8 cellular contexts compared by ENCODE assay signal in the genomic region with DNA sequence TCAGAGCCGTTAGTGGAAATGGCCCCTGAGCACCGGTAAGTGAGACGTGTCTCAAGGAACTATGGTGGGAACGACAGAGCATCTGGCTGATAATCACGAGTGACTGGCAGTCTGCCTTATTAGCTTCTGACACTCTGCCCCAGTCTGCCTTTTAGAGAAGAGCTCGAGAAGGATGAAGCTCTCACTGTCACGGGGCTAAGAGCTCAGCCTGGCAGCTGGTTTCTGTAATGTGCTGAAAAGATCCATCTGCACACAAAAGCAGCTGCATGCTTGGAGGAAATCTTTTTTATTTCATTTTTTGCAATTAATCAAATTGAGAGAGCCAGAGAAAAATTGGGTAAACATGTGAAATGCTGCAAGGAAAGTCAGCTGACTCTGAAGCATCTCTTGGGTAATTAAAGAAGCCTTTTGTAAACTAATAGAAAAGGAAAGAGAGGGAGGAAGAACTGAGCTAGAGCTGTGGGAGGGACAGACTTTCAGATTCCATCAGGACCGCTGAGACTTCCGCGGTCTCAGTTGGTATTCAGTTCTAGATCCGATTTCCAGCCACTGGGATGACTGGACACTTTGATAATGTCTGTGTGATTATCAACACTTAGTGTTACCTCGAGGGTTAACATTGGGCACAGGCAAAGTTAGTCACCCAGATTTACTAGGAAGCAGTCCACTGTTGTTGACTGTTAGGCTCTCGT. TPM values are rescaled to one million over a fixed set of nuclear protein-coding genes. Genes with fewer than 3 reads are reported as not detected.
DNase-seq lines count a peak whose midpoint lies in the region; ATAC-seq and TF ChIP-seq lines count a peak whose summit lies in the region.

No MANE protein-coding gene starts in this region.

- no peak for TF ChIP-seq POLR2A in gastroesophageal sphincter (IDR thresholded peaks at IDR 0.05)

- peaks cover 0 to 3% (median 0%) of the 10 kb centered on the region in 7 donors for H3K9me3 Mint-ChIP-seq in CD4-positive, CD25-positive, alpha-beta regulatory T cell

- no peaks in the 10 kb centered on the region for H3K27me3 ChIP-seq in CD4-positive, CD25-positive, alpha-beta regulatory T cell (ENCODE audit: control insufficient read depth, insufficient read depth, low read length)
- no peaks in the 10 kb centered on the region for H3K27me3 ChIP-seq in gastroesophageal sphincter

- peaks cover 4% of the 10 kb centered on the region for H3K27me3 Mint-ChIP-seq in CD4-positive, CD25-positive, alpha-beta regulatory T cell

- peak overlapping the region; percentile 86 for H3K27ac ChIP-seq in CD4-positive, CD25-positive, alpha-beta regulatory T cell (ENCODE audit: insufficient read depth, low read length, poor library complexity, severe bottlenecking)
- peak overlapping the region; percentile 94 for H3K27ac ChIP-seq in VCaP
- peak overlapping the region; percentile 11 to 76 (median 66) for H3K27ac ChIP-seq in gastroesophageal sphincter

- H3K4me3 Mint-ChIP-seq in CD4-positive, CD25-positive, alpha-beta regulatory T cell = peak overlapping the region; percentile 53 to 83 (median 62)

- no peaks in the 10 kb centered on the region for H3K9me3 ChIP-seq in CD4-positive, CD25-positive, alpha-beta regulatory T cell (ENCODE audit: control insufficient read depth in 2 of 2, low read length in 2 of 2)
- no peaks in the 10 kb centered on the region for H3K9me3 ChIP-seq in gastroesophageal sphincter

- ATAC-seq in CD4-positive, CD25-positive, alpha-beta regulatory T cell (ENCODE audit: low read depth in 2 of 2) = peak; percentile 37 to 50
- peak; percentile 54 for ATAC-seq in GM19025 (IDR thresholded peaks at IDR 0.05; ENCODE audit: low read depth, unreplicated experiment)
- ATAC-seq in HG03280 (IDR thresholded peaks at IDR 0.05; ENCODE audit: unreplicated experiment) = peak; percentile 61
- ATAC-seq in gastroesophageal sphincter = peak; percentile 84

- TF ChIP-seq CTCF in VCaP (conservative IDR thresholded peaks at IDR 0.05) (no peak), gastroesophageal sphincter (IDR thresholded peaks at IDR 0.05) (no peak)

- H3K4me3 ChIP-seq in CD4-positive, CD25-positive, alpha-beta regulatory T cell (ENCODE audit: low read depth, low read length) = peak overlapping the region; percentile 71
- H3K4me3 ChIP-seq in gastroesophageal sphincter = peak overlapping the region in 1 of 2 donors; percentile 11

- peaks cover 38% of the 10 kb centered on the region for H3K36me3 ChIP-seq in CD4-positive, CD25-positive, alpha-beta regulatory T cell (ENCODE audit: control insufficient read depth, insufficient read depth, low read length)
- H3K36me3 ChIP-seq in gastroesophageal sphincter = no peaks in the 10 kb centered on the region

- TF ChIP-seq EP300 in gastroesophageal sphincter (IDR thresholded peaks at IDR 0.05) = no peak

- WGBS in gastroesophageal sphincter (ENCODE audit: low coverage in 1 of 2), 2 donors = 6 to 8% methylated on average over 11 to 12 of the region's 13 CpGs

- peaks cover 72% of the 10 kb centered on the region for H3K4me1 ChIP-seq in CD4-positive, CD25-positive, alpha-beta regulatory T cell (ENCODE audit: control insufficient read depth, insufficient read depth, low read length, poor library complexity, severe bottlenecking)
- peaks cover 0 to 48% (median 18%) of the 10 kb centered on the region in 3 donors for H3K4me1 ChIP-seq in gastroesophageal sphincter

- H3K4me1 Mint-ChIP-seq in CD4-positive, CD25-positive, alpha-beta regulatory T cell = peaks cover 38 to 97% (median 75%) of the 10 kb centered on the region in 4 donors

- DNase-seq in CD4-positive, CD25-positive, alpha-beta regulatory T cell = peak in 1 of 3 donors; percentile 39
- DNase-seq in retina = peak; percentile 61
- DNase-seq in Kasumi-1 (lab: John Stamatoyannopoulos, UW) = no peak
- no peak for DNase-seq in HT-29 (ENCODE audit: low spot score)

- peaks cover 33% of the 10 kb centered on the region for H3K36me3 Mint-ChIP-seq in CD4-positive, CD25-positive, alpha-beta regulatory T cell

- peak overlapping the region; percentile 94 to 98 (median 98) for H3K27ac Mint-ChIP-seq in CD4-positive, CD25-positive, alpha-beta regulatory T cell

RNA-seq across cellular contexts. Expression of a gene that starts 24.4 kb away (rescaled TPM):
- total RNA-seq in CD4-positive, CD25-positive, alpha-beta regulatory T cell = 172 TPM
- 100 to 1,000 TPM; 134 to 145 (median 141) TPM for polyA plus RNA-seq in CD4-positive, CD25-positive, alpha-beta regulatory T cell
- total RNA-seq in gastroesophageal sphincter = 10 to 100 TPM; 23.2 to 34.7 (median 28.2) TPM
- total RNA-seq in HT-29 (2014; rRNA removed; shearing (Covaris generic)) = 27.4 and 28.9 TPM in 2 replicates
